ENCODE assay signal across 33 cellular contexts in genomic region chr1:96365076-96365475, GRCh38.
DNase-seq lines count a peak whose midpoint lies in the region; ATAC-seq, FAIRE-seq and TF ChIP-seq lines count a peak whose summit lies in the region.
"Had no signal": no experiment of that assay in that cellular context is flagged by ENCODE, and none has a peak within 500 bp of the region (broad histone marks: within the 10 kb centered on the region; RNA-seq: fewer than 3 reads in every experiment).

No MANE protein-coding gene starts in this region.

- peak overlapping the region; percentile 42 for H3K4me2 ChIP-seq in endothelial cell of umbilical vein (ENCODE audit: insufficient read depth, low read length)
- H3K4me2 ChIP-seq: KMS-11 had no signal

- CTCF ChIA-PET in endothelial cell of umbilical vein (lab: Charles Lee), result interaction anchor here (1.1 to 2.0 kb wide), 2 partner anchors 10 to 23 kb away, joined by 4 to 6 read pairs; no protein-coding TSS in a partner anchor

- no peaks in the 10 kb centered on the region for H3K36me3 Mint-ChIP-seq in mesothelial cell of epicardium
- H3K36me3 Mint-ChIP-seq: activated naive CD4-positive, alpha-beta T cell treated with anti-CD3 and anti-CD28 coated beads, Interleukin-2, amount 50 U/mL, for 24 hours; immature natural killer cell; naive B cell; T-cell had no signal

- no TSS peak for BruUV-seq in endothelial cell of umbilical vein (replicated peaks; lab: Mats Ljungman, UMichigan)

- H3K9me3 Mint-ChIP-seq in mesothelial cell of epicardium, result no peaks in the 10 kb centered on the region

- ATAC-seq in RWPE2 (ENCODE audit: low read depth), result no peak
- ATAC-seq in HG03139 (IDR thresholded peaks at IDR 0.05; ENCODE audit: unreplicated experiment), result no peak
- ATAC-seq in GM18517 (IDR thresholded peaks at IDR 0.05; ENCODE audit: unreplicated experiment), result no peak
- ATAC-seq in HG02588 (IDR thresholded peaks at IDR 0.05; ENCODE audit: unreplicated experiment), result no peak
- ATAC-seq: activated CD8-positive, alpha-beta T cell treated with anti-CD3 and anti-CD28 coated beads, Interleukin-2, amount 10 ng/mL, durations not matched to agents 7 days and 5 days; activated T-helper 17 cell treated with anti-CD3 and anti-CD28 coated beads, Interleukin-2, amount 50 U/mL, for 72 hours; esophagus mucosa; left colon; right lobe of liver; T-cell had no signal

- H2AFZ ChIP-seq in endothelial cell of umbilical vein (ENCODE audit: low read depth, low read length), result no peak overlapping the region

- H3K4me1 Mint-ChIP-seq in mesothelial cell of epicardium, result peaks cover 15% of the 10 kb centered on the region
- H3K4me1 Mint-ChIP-seq: immature natural killer cell, naive B cell, T-cell had no signal

- H3K36me3 ChIP-seq in RWPE2 (ENCODE audit: low read depth) (no peaks in the 10 kb centered on the region), endothelial cell of umbilical vein (ENCODE audit: control insufficient read depth in 2 of 2, extremely low read depth in 1 of 2, insufficient read depth in 2 of 2, low read length in 2 of 2) (no peaks in the 10 kb centered on the region)
- H3K36me3 ChIP-seq: neutrophil, right lobe of liver, stomach, uterus, WERI-Rb-1 had no signal

- intact Hi-C loops in endothelial cell of umbilical vein (cut with micrococcal nuclease), result no loop called here

- dilution Hi-C loops in endothelial cell of umbilical vein (cut with MboI; ENCODE audit: extremely low pct_ligation_motif_present, low sequenced_read_pairs), result no loop called here

- peak overlapping the region; percentile 30 for H3K27ac Mint-ChIP-seq in mesothelial cell of epicardium
- H3K27ac Mint-ChIP-seq: activated CD8-positive, alpha-beta T cell treated with anti-CD3 and anti-CD28 coated beads, Interleukin-2, amount 10 ng/mL, durations not matched to agents 7 days and 5 days; activated naive CD4-positive, alpha-beta T cell treated with anti-CD3 and anti-CD28 coated beads, Interleukin-2, amount 50 U/mL, for 24 hours; activated T-helper 17 cell treated with anti-CD3 and anti-CD28 coated beads, Interleukin-2, amount 50 U/mL, for 72 hours; immature natural killer cell; naive B cell; progenitor cell of endocrine pancreas; T-cell had no signal

- FAIRE-seq in endothelial cell of umbilical vein (lab: Jason Lieb, UNC), result no peak
- FAIRE-seq: A204.1, GM19239 had no signal

- POLR2A ChIA-PET in endothelial cell of umbilical vein (lab: Charles Lee), result no interaction called here

- H3K4me3 ChIP-seq in RWPE2 (ENCODE audit: severe bottlenecking), result no peak overlapping the region
- H3K4me3 ChIP-seq in endothelial cell of umbilical vein (replicated peaks in 1 of 3; ENCODE audit: insufficient read depth in 1 of 3, low read depth in 1 of 3, low read length in 3 of 3), result no peak overlapping the region
- H3K4me3 ChIP-seq: right lobe of liver, stomach, uterus had no signal

- TF ChIP-seq CTCF in RWPE2 (IDR thresholded peaks at IDR 0.05; ENCODE audit: poor library complexity, severe bottlenecking) (no peak), endothelial cell of umbilical vein (IDR thresholded peaks at IDR 0.05; ENCODE audit: extremely low read depth in 1 of 2, insufficient read depth in 1 of 2, low read depth in 1 of 2, low read length in 2 of 2) (no peak), mesothelial cell of epicardium (IDR thresholded peaks at IDR 0.05; ENCODE audit: unreplicated experiment) (no peak)

- no peaks in the 10 kb centered on the region for H4K20me1 ChIP-seq in endothelial cell of umbilical vein (replicated peaks; ENCODE audit: control insufficient read depth, extremely low read depth, insufficient read depth, low read length)

- H3K9me1 ChIP-seq in endothelial cell of umbilical vein (replicated peaks; ENCODE audit: control insufficient read depth, extremely low read depth, insufficient read depth, low read length), result no peaks in the 10 kb centered on the region

- no peak overlapping the region for H3K9ac ChIP-seq in endothelial cell of umbilical vein (replicated peaks; ENCODE audit: extremely low read depth, insufficient read depth, low read length)
- H3K9ac ChIP-seq: KMS-11 had no signal

- TF ChIP-seq POLR2A in endothelial cell of umbilical vein (IDR thresholded peaks at IDR 0.05; ENCODE audit: low read depth, low read length), result no peak

- H3K4me1 ChIP-seq in RWPE2 (ENCODE audit: insufficient read depth, poor library complexity, severe bottlenecking), result peaks cover 51% of the 10 kb centered on the region
- peaks cover 45% of the 10 kb centered on the region for H3K4me1 ChIP-seq in endothelial cell of umbilical vein (ENCODE audit: control insufficient read depth, extremely low read depth, insufficient read depth, low read length)
- H3K4me1 ChIP-seq: right lobe of liver, stomach, uterus had no signal

- H3K9me3 ChIP-seq in RWPE2 (ENCODE audit: severe bottlenecking) (no peaks in the 10 kb centered on the region), endothelial cell of umbilical vein (replicated peaks; ENCODE audit: control insufficient read depth, insufficient read depth, low read length) (no peaks in the 10 kb centered on the region)
- H3K9me3 ChIP-seq: neutrophil, right lobe of liver, stomach, uterus had no signal

- H3K27ac ChIP-seq in RWPE2 (ENCODE audit: poor library complexity, severe bottlenecking) (peak overlapping the region; percentile 87), endothelial cell of umbilical vein (ENCODE audit: insufficient read depth, low read depth, low read length) (no peak overlapping the region)
- H3K27ac ChIP-seq: HL-60, KMS-11, neutrophil, right lobe of liver, stomach, uterus had no signal

- H3K79me2 ChIP-seq in endothelial cell of umbilical vein (ENCODE audit: control insufficient read depth, insufficient read depth, low read length), result no peaks in the 10 kb centered on the region

- peak; percentile 25 for DNase-seq in EH (ENCODE audit: low read depth)
- no peak for DNase-seq in RWPE2 (ENCODE audit: low spot score)
- peak; percentile 77 for DNase-seq in endothelial cell of umbilical vein (ENCODE audit: low read depth, low spot score)
- DNase-seq in mesothelial cell of epicardium (ENCODE audit: low spot score in 2 of 2, unreplicated experiment in 2 of 2), result no peak
- no peak for DNase-seq in mucosa of gallbladder (ENCODE audit: low spot score)
- DNase-seq: activated CD4-positive, alpha-beta T cell treated with anti-CD3 and anti-CD28 coated beads for 4 hours; activated CD8-positive, alpha-beta T cell treated with anti-CD3 and anti-CD28 coated beads, Interleukin-2, amount 10 ng/mL, durations not matched to agents 7 days and 5 days; Calu3; cortex of kidney; DND-41; hypothalamus; immature natural killer cell; left colon; naive B cell; NCI-H146; right lobe of liver; stimulated activated CD4-positive, alpha-beta T cell treated with anti-CD3 and anti-CD28 coated beads, Interleukin-4, amount 100 ng/mL, for 1 hour; stomach; T-cell; uterus; WERI-Rb-1 had no signal

- no peaks in the 10 kb centered on the region for H3K27me3 Mint-ChIP-seq in mesothelial cell of epicardium (ENCODE audit: low read depth)
- H3K27me3 Mint-ChIP-seq: activated naive CD4-positive, alpha-beta T cell treated with anti-CD3 and anti-CD28 coated beads, Interleukin-2, amount 50 U/mL, for 24 hours; naive B cell; progenitor cell of endocrine pancreas; T-cell had no signal

- no peak overlapping the region for H3K4me3 Mint-ChIP-seq in mesothelial cell of epicardium
- H3K4me3 Mint-ChIP-seq: activated CD8-positive, alpha-beta T cell treated with anti-CD3 and anti-CD28 coated beads, Interleukin-2, amount 10 ng/mL, durations not matched to agents 7 days and 5 days; activated naive CD4-positive, alpha-beta T cell treated with anti-CD3 and anti-CD28 coated beads, Interleukin-2, amount 50 U/mL, for 24 hours; activated T-helper 17 cell treated with anti-CD3 and anti-CD28 coated beads, Interleukin-2, amount 50 U/mL, for 72 hours; immature natural killer cell; naive B cell; T-cell had no signal

- H3K27me3 ChIP-seq in RWPE2 (ENCODE audit: insufficient read depth, poor library complexity, severe bottlenecking), result no peaks in the 10 kb centered on the region
- no peaks in the 10 kb centered on the region for H3K27me3 ChIP-seq in endothelial cell of umbilical vein (ENCODE audit: control insufficient read depth in 2 of 2, insufficient read depth in 2 of 2, low read length in 2 of 2)
- H3K27me3 ChIP-seq: neutrophil, right lobe of liver, stomach, uterus had no signal

TF ChIP-seq in endothelial cell of umbilical vein, 7 proteins besides CTCF, POLR2A, EP300 and RAD21:
- TF ChIP-seq, protein P1, sequence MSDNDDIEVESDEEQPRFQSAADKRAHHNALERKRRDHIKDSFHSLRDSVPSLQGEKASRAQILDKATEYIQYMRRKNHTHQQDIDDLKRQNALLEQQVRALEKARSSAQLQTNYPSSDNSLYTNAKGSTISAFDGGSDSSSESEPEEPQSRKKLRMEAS (IDR thresholded peaks at IDR 0.05; ENCODE audit: insufficient read depth, insufficient read length), result no peak
- TF ChIP-seq GATA2 (IDR thresholded peaks at IDR 0.05; ENCODE audit: insufficient read depth, insufficient read length, low read depth, low read length) (no peak), JUN (IDR thresholded peaks at IDR 0.05; ENCODE audit: borderline replicate concordance, insufficient read depth, insufficient read length, low read depth) (no peak), EZH2 (IDR thresholded peaks at IDR 0.05; ENCODE audit: borderline replicate concordance, low read depth, low read length, severe bottlenecking) (no peak)

Comparison
In these comparisons a context has a peak if more than half of its experiments do, and no peak if none do; other contexts are left out.
1. DNase-seq: peak in EH (single experiment) and endothelial cell of umbilical vein (single experiment); none in RWPE2 (single experiment), mesothelial cell of epicardium (0 of 2) and mucosa of gallbladder (single experiment).